ENCODE assay signal across 13 cellular contexts in the genomic region with DNA sequence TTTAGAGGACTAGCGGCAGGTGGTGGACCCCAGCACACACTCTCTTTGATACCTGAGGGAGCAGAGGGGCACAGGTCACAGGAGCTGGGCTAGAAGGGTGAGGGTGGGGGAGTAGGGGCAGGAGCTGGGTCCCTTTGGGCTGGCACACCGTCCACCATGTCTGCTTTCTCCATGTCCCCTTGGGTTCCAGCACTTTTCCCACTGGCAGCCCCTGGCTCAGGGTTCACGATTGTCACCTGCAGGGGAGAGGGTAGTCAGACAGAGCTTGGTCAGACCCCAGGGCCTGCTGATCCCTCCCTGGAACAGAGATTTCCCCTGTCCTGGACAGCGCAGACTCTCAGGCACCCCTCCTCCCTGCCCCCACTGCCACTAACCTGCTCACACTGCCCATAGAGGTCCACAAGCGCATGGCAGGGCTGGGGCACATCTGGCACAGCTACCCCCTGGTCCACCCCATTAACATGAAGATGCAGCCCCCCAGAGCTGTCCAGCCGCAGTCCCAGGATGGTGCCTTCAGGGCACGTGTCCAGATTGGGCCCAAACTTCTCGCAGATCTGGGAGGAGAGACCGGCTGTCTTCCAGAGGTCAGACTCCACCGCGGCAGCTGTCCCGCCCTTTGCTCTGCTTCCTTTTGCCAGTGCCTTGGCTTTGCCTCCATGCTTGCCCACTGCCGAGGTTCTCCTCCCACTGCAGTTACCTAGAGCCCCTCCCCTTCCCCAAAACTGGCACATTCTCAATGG. TPM values are rescaled to one million over a fixed set of nuclear protein-coding genes. Genes with fewer than 3 reads are reported as not detected.
A peak's percentile ranks its signal among the peaks of the same experiment; 100 is the strongest.
DNase-seq lines count a peak whose midpoint lies in the region; ATAC-seq, FAIRE-seq and TF ChIP-seq lines count a peak whose summit lies in the region.
"Had no signal": no experiment of that assay in that cellular context is flagged by ENCODE, and none has a peak within 500 bp of the region (broad histone marks: within the 10 kb centered on the region; RNA-seq: fewer than 3 reads in every experiment).

No MANE protein-coding gene starts in this region.

- no peak overlapping the region for H3K9ac ChIP-seq in GM12878 (ENCODE audit: control insufficient read depth, insufficient read depth, low read length)
- H3K9ac ChIP-seq in trophoblast cell (ENCODE audit: low read length), result no peak overlapping the region

- TF ChIP-seq CTCF in GM12878 (IDR thresholded peaks at IDR 0.05 in 2 of 3, conservative IDR thresholded peaks at IDR 0.05 in 1 of 3; ENCODE audit: control insufficient read depth in 2 of 3, extremely low read depth in 1 of 3, insufficient read depth in 1 of 3, low read depth in 3 of 3, low read length in 3 of 3), result no peak

- in situ Hi-C loops in GM12878 (cut with MboI), result no loop called here

- no peaks in the 10 kb centered on the region for H3K9me3 Mint-ChIP-seq in activated CD4-positive, alpha-beta T cell treated with anti-CD3 and anti-CD28 coated beads, Interleukin-2, amount 10 ng/mL, durations not matched to agents 24 days and 14 days
- H3K9me3 Mint-ChIP-seq: HFFc6 had no signal

- peaks cover 3% of the 10 kb centered on the region; the same call in 1 of the 2 replicates for H3K4me1 ChIP-seq in GM12878 (ENCODE audit: control insufficient read depth, insufficient read depth, low read length)
- peaks cover 4 to 5% of the 10 kb centered on the region in 2 experiments for H3K4me1 ChIP-seq in trophoblast cell (ENCODE audit: control insufficient read depth in 1 of 2, insufficient read depth in 2 of 2, low read length in 2 of 2)

- no peaks in the 10 kb centered on the region for H3K27me3 ChIP-seq in GM12878 (replicated peaks in 1 of 2; ENCODE audit: control insufficient read depth in 2 of 2, insufficient read depth in 2 of 2, low read length in 1 of 2)
- H3K27me3 ChIP-seq in trophoblast cell (ENCODE audit: insufficient read depth, low read length), result no peaks in the 10 kb centered on the region
- H3K27me3 ChIP-seq: BLaER1 treated with 17β-estradiol and CSF1 and Interleukin-3, amounts not matched to agents 10 nM and 100 nM had no signal

- peaks cover 18% of the 10 kb centered on the region for H3K4me1 Mint-ChIP-seq in activated CD4-positive, alpha-beta T cell treated with anti-CD3 and anti-CD28 coated beads, Interleukin-2, amount 10 ng/mL, durations not matched to agents 24 days and 14 days

- no peak overlapping the region for H3K4me3 ChIP-seq in GM12878
- no peak overlapping the region for H3K4me3 ChIP-seq in trophoblast cell (ENCODE audit: low read depth, low read length)
- H3K4me3 ChIP-seq: BLaER1 treated with 17β-estradiol and CSF1 and Interleukin-3, amounts not matched to agents 10 nM and 100 nM had no signal

- H3K79me1 ChIP-seq in trophoblast cell (ENCODE audit: low read length), result peaks cover 2% of the 10 kb centered on the region

- no peak overlapping the region for H3K18ac ChIP-seq in trophoblast cell (ENCODE audit: low read length)

- H3K4me3 Mint-ChIP-seq in activated CD4-positive, alpha-beta T cell treated with anti-CD3 and anti-CD28 coated beads, Interleukin-2, amount 10 ng/mL, durations not matched to agents 24 days and 14 days, result no peak overlapping the region
- H3K4me3 Mint-ChIP-seq: HFFc6 had no signal

- ATAC-seq in GM12878 (no peak), GM19035 (IDR thresholded peaks at IDR 0.05; ENCODE audit: unreplicated experiment) (no peak), GM18907 (IDR thresholded peaks at IDR 0.05; ENCODE audit: unreplicated experiment) (no peak)

- H3K27me3 Mint-ChIP-seq in activated CD4-positive, alpha-beta T cell treated with anti-CD3 and anti-CD28 coated beads, Interleukin-2, amount 10 ng/mL, durations not matched to agents 24 days and 14 days, result no peaks in the 10 kb centered on the region

- peaks cover 8% of the 10 kb centered on the region for H3K79me2 ChIP-seq in GM12878 (ENCODE audit: control insufficient read depth, insufficient read depth, low read length)
- peaks cover 1% of the 10 kb centered on the region for H3K79me2 ChIP-seq in trophoblast cell (ENCODE audit: control insufficient read depth, insufficient read depth, low read length, poor library complexity)

- no peak overlapping the region for H2BK5ac ChIP-seq in trophoblast cell (ENCODE audit: low read depth, low read length, poor library complexity)

- H3K4me2 ChIP-seq in GM12878 (ENCODE audit: control insufficient read depth, insufficient read depth), result no peak overlapping the region
- H3K4me2 ChIP-seq in trophoblast cell (ENCODE audit: low read length), result no peak overlapping the region

- H4K8ac ChIP-seq in trophoblast cell (ENCODE audit: low read depth, low read length), result no peak overlapping the region

- H2AK5ac ChIP-seq in trophoblast cell (ENCODE audit: low read length), result no peak overlapping the region

- 88% methylated on average over 13 of the region's 13 CpGs for WGBS in GM12878 (ENCODE audit: insufficient coverage, insufficient replicate concordance, low lambda C conversion rate, missing lambda C conversion rate)
- WGBS in trophoblast cell (ENCODE audit: extremely low coverage, insufficient coverage, insufficient read length), result no CpG with 5 or more reads among the region's 13 CpGs

- CTCF ChIA-PET in GM12878 (lab: Yijun Ruan, JAX), result interaction anchor here (0.8 kb wide), 1 partner anchor 32 kb away, joined by 3 read pairs; no protein-coding TSS in a partner anchor

- H3K23ac ChIP-seq in trophoblast cell (ENCODE audit: low read length), result no peak overlapping the region

- no peak for TF ChIP-seq POLR2A in GM12891 (IDR thresholded peaks at IDR 0.05; ENCODE audit: low read depth, low read length)
- TF ChIP-seq POLR2A in GM12878 (IDR thresholded peaks at IDR 0.05; ENCODE audit: low read depth, low read length), result 0 out of 2 replicates have a peak, but pooled peaks have one; percentile 24

- no peaks in the 10 kb centered on the region for H3K9me3 ChIP-seq in GM12878 (replicated peaks; ENCODE audit: control insufficient read depth, insufficient read depth, low read length)
- no peaks in the 10 kb centered on the region for H3K9me3 ChIP-seq in trophoblast cell (ENCODE audit: insufficient read depth, low read depth, low read length)
- H3K9me3 ChIP-seq: BLaER1 treated with 17β-estradiol and CSF1 and Interleukin-3, amounts not matched to agents 10 nM and 100 nM; Caco-2 had no signal

- TF ChIP-seq RAD21 in GM12878 (IDR thresholded peaks at IDR 0.05; ENCODE audit: insufficient read depth, low read depth, low read length), result no peak

- no peak overlapping the region for H2BK12ac ChIP-seq in trophoblast cell (ENCODE audit: low read length)

- H4K91ac ChIP-seq in trophoblast cell (ENCODE audit: low read depth, low read length), result no peak overlapping the region

- peaks cover 48% of the 10 kb centered on the region for H3K36me3 Mint-ChIP-seq in activated CD4-positive, alpha-beta T cell treated with anti-CD3 and anti-CD28 coated beads, Interleukin-2, amount 10 ng/mL, durations not matched to agents 24 days and 14 days (ENCODE audit: low read depth)

- H3K36me3 ChIP-seq in GM12878 (ENCODE audit: control insufficient read depth in 2 of 2, insufficient read depth in 2 of 2, low read length in 1 of 2) (peaks cover 9 to 36% of the 10 kb centered on the region in 2 experiments), trophoblast cell (ENCODE audit: control insufficient read depth in 1 of 2, insufficient read depth in 2 of 2, low read length in 2 of 2) (peaks cover 66 to 73% of the 10 kb centered on the region in 2 experiments)

- H3K27ac ChIP-seq in GM12878 (ENCODE audit: control insufficient read depth, insufficient read depth), result no peak overlapping the region
- no peak overlapping the region for H3K27ac ChIP-seq in trophoblast cell (ENCODE audit: low read depth, low read length)

- SMC1A ChIA-PET in GM12878 (lab: Charles Lee; ENCODE audit: uncharacterized antibody, unreplicated experiment), result no interaction called here

- FAIRE-seq in GM12891 (lab: Jason Lieb, UNC) (no peak), GM12878 (lab: Jason Lieb, UNC) (no peak)

- intact Hi-C loops in activated CD4-positive, alpha-beta T cell treated with anti-CD3 and anti-CD28 coated beads, Interleukin-2, amount 10 ng/mL, durations not matched to agents 24 days and 14 days (cut with micrococcal nuclease), result no loop called here
- intact Hi-C loops in GM12878 (cut with micrococcal nuclease; ENCODE audit: unreplicated experiment), result no loop called here

- no peak overlapping the region for H2BK120ac ChIP-seq in trophoblast cell (ENCODE audit: insufficient read depth, low read length, poor library complexity)

- H3K27ac Mint-ChIP-seq in activated CD4-positive, alpha-beta T cell treated with anti-CD3 and anti-CD28 coated beads, Interleukin-2, amount 10 ng/mL, durations not matched to agents 24 days and 14 days, result no peak overlapping the region
- H3K27ac Mint-ChIP-seq: HFFc6 had no signal

- RAD21 ChIA-PET in GM12878 (lab: Charles Lee; ENCODE audit: unreplicated experiment), result no interaction called here

- peak overlapping the region; percentile 10 for H4K12ac ChIP-seq in trophoblast cell (ENCODE audit: low read depth, low read length)

- no TSS peak for BruUV-seq in GM12878 (replicated peaks; lab: Mats Ljungman, UMichigan)

- POLR2A ChIA-PET in GM12878 (lab: Charles Lee), result no interaction called here

- DNase-seq in activated CD4-positive, alpha-beta T cell treated with anti-CD3 and anti-CD28 coated beads, Interleukin-2, amount 10 ng/mL, durations not matched to agents 24 days and 14 days, result peak; percentile 52
- DNase-seq in activated CD4-positive, alpha-beta T cell treated with anti-CD3 and anti-CD28 coated beads for 4 hours, result no peak
- DNase-seq in GM12891 (ENCODE audit: insufficient read length, low spot score) (peak; percentile 3), GM12878 (ENCODE audit: low read depth, low spot score) (no peak), trophoblast cell (no peak), NCI-H774 (lab: John Stamatoyannopoulos, UW) (no peak)
- DNase-seq: Caco-2, HFFc6, KBM-7, NCI-H69 had no signal

- no peaks in the 10 kb centered on the region for H4K20me1 ChIP-seq in GM12878 (ENCODE audit: control insufficient read depth, insufficient read depth)

- H2AFZ ChIP-seq in GM12878 (ENCODE audit: control insufficient read depth, low read depth, low read length), result no peak overlapping the region
- no peak overlapping the region for H2AFZ ChIP-seq in trophoblast cell (ENCODE audit: insufficient read depth, low read length, poor library complexity)

- no peak overlapping the region for H3K14ac ChIP-seq in trophoblast cell (ENCODE audit: low read length)

- no peak overlapping the region for H3K4ac ChIP-seq in trophoblast cell (ENCODE audit: low read depth, low read length)

- no peak for TF ChIP-seq EP300 in GM12878 (IDR thresholded peaks at IDR 0.05; ENCODE audit: borderline replicate concordance in 1 of 2, control insufficient read depth in 1 of 2, low read depth in 2 of 2, low read length in 2 of 2)

RNA-seq across cellular contexts. Expression of a gene that starts 3.1 kb away (rescaled TPM):
- 51.5 and 56.2 TPM in 2 replicates for total RNA-seq in activated CD4-positive, alpha-beta T cell treated with anti-CD3 and anti-CD28 coated beads, Interleukin-2, amount 10 ng/mL, durations not matched to agents 24 days and 14 days
- 44.8 TPM for polyA plus RNA-seq in GM12891 (2012; ENCODE audit: low read depth, missing spikeins)
- 25.1 and 29.8 TPM in 2 replicates for total RNA-seq in GM12878 (2013; cell fraction: nucleolus; rRNA removed)
- total RNA-seq in GM12878 (2014; rRNA removed) (42.4 and 58.2 TPM in 2 replicates), GM12878 (2014; rRNA removed; fragmentation: Illumina TruSeq; extraction: Trizol) (32.2 and 35.8 TPM in 2 replicates), GM12878 (2021) (44.2 and 50.7 TPM in 2 replicates)
- polyA plus RNA-seq in GM12878 (2011; ENCODE audit: low read depth), result 36.6 TPM
- polyA plus RNA-seq in GM12878 (2011; rRNA removed) (10.1 and 10.2 TPM in 2 replicates), GM12878 (2014; fragmentation: Illumina TruSeq; extraction: Trizol) (35.4 and 46.7 TPM in 2 replicates), GM12878 (2014; fragmentation: Nextera tagmentation; extraction: Ambion mirVana) (10 to 100 TPM; 18.4 to 26.0 TPM), GM12878 (2014; rRNA removed) (38.3 and 44.5 TPM in 2 replicates), GM12878 (2016; fragmentation: Nextera tagmentation; extraction: Ambion mirVana) (10 to 100 TPM; 91.6 to 96.4 TPM)
- 24.7 and 25.9 TPM in 2 replicates for polyA plus RNA-seq in GM12878 (2011; cell fraction: cytosol; rRNA removed)
- 132 and 133 TPM in 2 replicates for polyA plus RNA-seq in GM12878 (2011; cell fraction: nucleus; rRNA removed)
- polyA plus RNA-seq in GM12878 (2012), result 35.8 and 45.2 TPM in 2 replicates
- polyA minus RNA-seq in GM12878 (2011; rRNA and poly(A)+ RNA removed), result 11.0 and 26.7 TPM in 2 replicates
- polyA minus RNA-seq in GM12878 (2011; cell fraction: cytosol; rRNA and poly(A)+ RNA removed), result 7.5 and 11.1 TPM in 2 replicates
- 24.3 and 29.8 TPM in 2 replicates for polyA minus RNA-seq in GM12878 (2011; cell fraction: nucleus; rRNA and poly(A)+ RNA removed)
- 61.9 and 63.7 TPM in 2 replicates for polyA plus RNA-seq in trophoblast cell (2013)

RNA-seq across cellular contexts. Expression of a gene that starts 10.8 kb away (rescaled TPM):
- total RNA-seq in activated CD4-positive, alpha-beta T cell treated with anti-CD3 and anti-CD28 coated beads, Interleukin-2, amount 10 ng/mL, durations not matched to agents 24 days and 14 days, result 59.3 and 59.6 TPM in 2 replicates
- 16.0 TPM for polyA plus RNA-seq in GM12891 (2012; ENCODE audit: low read depth, missing spikeins)
- total RNA-seq in GM12878 (2013; cell fraction: nucleolus; rRNA removed), result 37.7 and 42.5 TPM in 2 replicates
- total RNA-seq in GM12878 (2014; rRNA removed) (12.5 and 16.0 TPM in 2 replicates), GM12878 (2014; rRNA removed; fragmentation: Illumina TruSeq; extraction: Trizol) (8.2 and 8.7 TPM in 2 replicates), GM12878 (2021) (32.7 and 41.9 TPM in 2 replicates)
- 8.0 TPM for polyA plus RNA-seq in GM12878 (2011; ENCODE audit: low read depth)
- polyA plus RNA-seq in GM12878 (2011; rRNA removed) (6.1 and 11.3 TPM in 2 replicates), GM12878 (2014; fragmentation: Illumina TruSeq; extraction: Trizol) (9.1 and 14.2 TPM in 2 replicates), GM12878 (2014; fragmentation: Nextera tagmentation; extraction: Ambion mirVana) (under 1 TPM; 0.03 to 0.26 TPM), GM12878 (2014; rRNA removed) (25.2 and 33.0 TPM in 2 replicates), GM12878 (2016; fragmentation: Nextera tagmentation; extraction: Ambion mirVana) (1 to 10 TPM; 2.9 to 3.6 TPM)
- polyA plus RNA-seq in GM12878 (2011; cell fraction: cytosol; rRNA removed), result 13.5 and 14.1 TPM in 2 replicates
- polyA plus RNA-seq in GM12878 (2011; cell fraction: nucleus; rRNA removed), result 156 and 203 TPM in 2 replicates
- 18.3 and 19.2 TPM in 2 replicates for polyA plus RNA-seq in GM12878 (2012)
- polyA minus RNA-seq in GM12878 (2011; rRNA and poly(A)+ RNA removed), result 14.3 and 14.5 TPM in 2 replicates
- 5.2 and 10.1 TPM in 2 replicates for polyA minus RNA-seq in GM12878 (2011; cell fraction: cytosol; rRNA and poly(A)+ RNA removed)
- polyA minus RNA-seq in GM12878 (2011; cell fraction: nucleus; rRNA and poly(A)+ RNA removed), result 39.9 and 57.1 TPM in 2 replicates
- polyA plus RNA-seq in trophoblast cell (2013), result 12.6 and 14.0 TPM in 2 replicates

RNA-seq across cellular contexts. Expression of a gene that starts 10.9 kb away (rescaled TPM):
- total RNA-seq in activated CD4-positive, alpha-beta T cell treated with anti-CD3 and anti-CD28 coated beads, Interleukin-2, amount 10 ng/mL, durations not matched to agents 24 days and 14 days, result 1,303 and 1,327 TPM in 2 replicates
- 646 TPM for polyA plus RNA-seq in GM12891 (2012; ENCODE audit: low read depth, missing spikeins)
- total RNA-seq in GM12878 (2013; cell fraction: nucleolus; rRNA removed), result 66.1 and 66.2 TPM in 2 replicates
- total RNA-seq in GM12878 (2014; rRNA removed) (764 and 846 TPM in 2 replicates), GM12878 (2014; rRNA removed; fragmentation: Illumina TruSeq; extraction: Trizol) (565 and 610 TPM in 2 replicates), GM12878 (2021) (1,049 and 1,070 TPM in 2 replicates)
- 441 TPM for polyA plus RNA-seq in GM12878 (2011; ENCODE audit: low read depth)
- polyA plus RNA-seq in GM12878 (2011; rRNA removed) (726 and 811 TPM in 2 replicates), GM12878 (2014; fragmentation: Illumina TruSeq; extraction: Trizol) (601 and 1,090 TPM in 2 replicates), GM12878 (2014; fragmentation: Nextera tagmentation; extraction: Ambion mirVana) (10 to 100 TPM; 26.5 to 85.5 TPM), GM12878 (2014; rRNA removed) (1,043 and 1,146 TPM in 2 replicates), GM12878 (2016; fragmentation: Nextera tagmentation; extraction: Ambion mirVana) (1,000 to 10,000 TPM; 1,758 to 1,792 TPM)
- 741 and 975 TPM in 2 replicates for polyA plus RNA-seq in GM12878 (2011; cell fraction: cytosol; rRNA removed)
- 506 and 552 TPM in 2 replicates for polyA plus RNA-seq in GM12878 (2011; cell fraction: nucleus; rRNA removed)
- polyA plus RNA-seq in GM12878 (2012), result 514 and 661 TPM in 2 replicates
- 893 and 1,007 TPM in 2 replicates for polyA minus RNA-seq in GM12878 (2011; rRNA and poly(A)+ RNA removed)
- 364 and 457 TPM in 2 replicates for polyA minus RNA-seq in GM12878 (2011; cell fraction: cytosol; rRNA and poly(A)+ RNA removed)
- 139 and 221 TPM in 2 replicates for polyA minus RNA-seq in GM12878 (2011; cell fraction: nucleus; rRNA and poly(A)+ RNA removed)
- polyA plus RNA-seq in trophoblast cell (2013), result 585 and 612 TPM in 2 replicates

RNA-seq across cellular contexts. Expression of a gene that starts 18.0 kb away (rescaled TPM):
- total RNA-seq in activated CD4-positive, alpha-beta T cell treated with anti-CD3 and anti-CD28 coated beads, Interleukin-2, amount 10 ng/mL, durations not matched to agents 24 days and 14 days, result 262 and 275 TPM in 2 replicates
- polyA plus RNA-seq in GM12891 (2012; ENCODE audit: low read depth, missing spikeins), result 103 TPM
- 152 and 161 TPM in 2 replicates for total RNA-seq in GM12878 (2013; cell fraction: nucleolus; rRNA removed)
- total RNA-seq in GM12878 (2014; rRNA removed), result 120 and 140 TPM in 2 replicates
- 65.4 and 66.6 TPM in 2 replicates for total RNA-seq in GM12878 (2014; rRNA removed; fragmentation: Illumina TruSeq; extraction: Trizol)
- 245 and 257 TPM in 2 replicates for total RNA-seq in GM12878 (2021)
- 123 TPM for polyA plus RNA-seq in GM12878 (2011; ENCODE audit: low read depth)
- polyA plus RNA-seq in GM12878 (2011; rRNA removed), result 64.6 and 95.4 TPM in 2 replicates
- polyA plus RNA-seq in GM12878 (2011; cell fraction: cytosol; rRNA removed), result 94.0 and 108 TPM in 2 replicates
- 250 and 276 TPM in 2 replicates for polyA plus RNA-seq in GM12878 (2011; cell fraction: nucleus; rRNA removed)
- polyA plus RNA-seq in GM12878 (2012), result 149 and 170 TPM in 2 replicates
- 32.7 and 72.6 TPM in 2 replicates for polyA plus RNA-seq in GM12878 (2014; fragmentation: Illumina TruSeq; extraction: Trizol)
- polyA plus RNA-seq in GM12878 (2014; fragmentation: Nextera tagmentation; extraction: Ambion mirVana), result 10 to 100 TPM in 1 of 2 experiments, 1 to 10 TPM in 1; 5.7 to 25.2 TPM
- 143 and 159 TPM in 2 replicates for polyA plus RNA-seq in GM12878 (2014; rRNA removed)
- 100 to 1,000 TPM; 148 TPM for polyA plus RNA-seq in GM12878 (2016; fragmentation: Nextera tagmentation; extraction: Ambion mirVana)
- 48.6 and 107 TPM in 2 replicates for polyA minus RNA-seq in GM12878 (2011; rRNA and poly(A)+ RNA removed)
- polyA minus RNA-seq in GM12878 (2011; cell fraction: cytosol; rRNA and poly(A)+ RNA removed), result 46.0 and 53.7 TPM in 2 replicates
- polyA minus RNA-seq in GM12878 (2011; cell fraction: nucleus; rRNA and poly(A)+ RNA removed), result 50.3 and 70.3 TPM in 2 replicates
- polyA plus RNA-seq in trophoblast cell (2013), result 12.8 and 15.8 TPM in 2 replicates

RNA-seq across cellular contexts. Expression of a gene that starts 23.9 kb away (rescaled TPM):
- 0.21 and 0.33 TPM in 2 replicates for total RNA-seq in activated CD4-positive, alpha-beta T cell treated with anti-CD3 and anti-CD28 coated beads, Interleukin-2, amount 10 ng/mL, durations not matched to agents 24 days and 14 days
- not detected for polyA plus RNA-seq in GM12891 (2012; ENCODE audit: low read depth, missing spikeins)
- not detected in 2 replicates for total RNA-seq in GM12878 (2013; cell fraction: nucleolus; rRNA removed)
- total RNA-seq in GM12878 (2014; rRNA removed) (not detected in 2 replicates), GM12878 (2014; rRNA removed; fragmentation: Illumina TruSeq; extraction: Trizol) (not detected in 2 replicates), GM12878 (2021) (not detected in 2 replicates)
- polyA plus RNA-seq in GM12878 (2011; ENCODE audit: low read depth), result not detected
- polyA plus RNA-seq in GM12878 (2011; rRNA removed) (not detected in 2 replicates), GM12878 (2014; fragmentation: Illumina TruSeq; extraction: Trizol) (not detected in 2 replicates), GM12878 (2014; fragmentation: Nextera tagmentation; extraction: Ambion mirVana) (not detected), GM12878 (2014; rRNA removed) (not detected in 2 replicates), GM12878 (2016; fragmentation: Nextera tagmentation; extraction: Ambion mirVana) (not detected)
- not detected in 2 replicates for polyA plus RNA-seq in GM12878 (2011; cell fraction: cytosol; rRNA removed)
- not detected in 2 replicates for polyA plus RNA-seq in GM12878 (2011; cell fraction: nucleus; rRNA removed)
- polyA plus RNA-seq in GM12878 (2012), result 0.08 TPM in 1 of 2 replicates, not detected in the other
- not detected in 2 replicates for polyA minus RNA-seq in GM12878 (2011; rRNA and poly(A)+ RNA removed)
- polyA minus RNA-seq in GM12878 (2011; cell fraction: cytosol; rRNA and poly(A)+ RNA removed), result not detected in 2 replicates
- not detected in 2 replicates for polyA minus RNA-seq in GM12878 (2011; cell fraction: nucleus; rRNA and poly(A)+ RNA removed)
- 0.33 and 0.45 TPM in 2 replicates for polyA plus RNA-seq in trophoblast cell (2013)
- total RNA-seq: HFFc6 had no signal

Comparison
In these comparisons a context has a peak if more than half of its experiments do, and no peak if none do; other contexts are left out.
1. DNase-seq: peak in activated CD4-positive, alpha-beta T cell treated with anti-CD3 and anti-CD28 coated beads, Interleukin-2, amount 10 ng/mL, durations not matched to agents 24 days and 14 days (single experiment) and GM12891 (single experiment); none in activated CD4-positive, alpha-beta T cell treated with anti-CD3 and anti-CD28 coated beads for 4 hours (0 of 2), GM12878 (single experiment), trophoblast cell (0 of 2) and NCI-H774 (single experiment).